ENCODE assay signal across 10 cellular contexts in the genomic region with DNA sequence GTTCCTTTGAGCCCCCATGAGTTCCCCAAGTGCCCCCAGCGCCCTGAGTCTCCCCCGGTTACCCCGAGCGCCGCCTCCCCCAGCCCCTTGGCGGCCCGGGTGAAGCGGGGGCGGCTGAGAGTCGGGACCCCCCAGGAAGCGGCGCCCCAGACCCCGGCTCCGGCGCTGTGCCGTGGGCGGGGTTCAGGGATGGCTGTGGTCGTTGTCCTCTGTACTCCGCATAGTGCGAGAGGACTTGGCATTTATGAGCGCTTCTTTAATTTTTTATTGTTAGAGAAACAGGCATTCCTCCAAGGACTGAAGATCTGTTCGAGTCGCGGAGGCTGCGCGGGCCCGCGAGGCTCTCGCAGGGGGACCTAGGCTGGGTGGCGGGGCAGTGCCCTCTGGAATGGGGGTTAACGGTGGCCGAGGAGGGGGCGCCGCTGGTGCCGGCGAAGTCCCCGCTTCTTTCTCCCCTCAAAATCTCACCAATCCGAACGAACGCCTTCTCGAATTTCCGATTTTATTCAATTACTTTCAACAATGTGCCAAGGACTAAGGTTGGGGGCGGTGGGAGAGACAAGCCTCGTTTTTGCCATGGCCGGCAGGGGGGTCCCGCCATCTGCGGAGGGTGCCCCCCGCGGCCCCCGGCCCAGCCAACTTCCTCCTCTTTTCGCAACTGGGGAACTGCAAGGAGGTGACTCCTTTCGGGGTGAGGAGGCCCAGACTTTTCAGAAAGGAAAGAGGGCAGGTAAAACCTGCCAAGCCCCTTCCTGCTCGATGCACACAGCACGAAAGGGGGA. TPM values are rescaled to one million over a fixed set of nuclear protein-coding genes. Genes with fewer than 3 reads are reported as not detected.
DNase-seq lines count a peak whose midpoint lies in the region; ATAC-seq and TF ChIP-seq lines count a peak whose summit lies in the region.
"Had no signal": no experiment of that assay in that cellular context is flagged by ENCODE, and none has a peak within 500 bp of the region (broad histone marks: within the 10 kb centered on the region; RNA-seq: fewer than 3 reads in every experiment).

No MANE protein-coding gene starts in this region.

- TF ChIP-seq POLR2A in spleen (IDR thresholded peaks at IDR 0.05), result no peak

- peak overlapping the region; percentile 61 for H3K4me3 Mint-ChIP-seq in activated CD4-positive, alpha-beta memory T cell treated with anti-CD3 and anti-CD28 coated beads, Interleukin-2, amount 10 ng/mL, durations not matched to agents 7 days and 5 days

- WGBS in hepatocyte (ENCODE audit: low lambda C conversion rate, missing lambda C conversion rate), result under 1% methylated on average over 42 of the region's 54 CpGs
- 1% methylated on average over 45 to 54 of the region's 54 CpGs for WGBS in spleen, 5 donors

- DNase-seq in HL-60 (ENCODE audit: low read depth in 1 of 2, low spot score in 1 of 2) (no peak), hepatocyte (ENCODE audit: low spot score) (no peak), spleen (no peak), cerebellar cortex (ENCODE audit: low spot score) (no peak), BE2C (no peak)
- DNase-seq in activated CD4-positive, alpha-beta memory T cell treated with anti-CD3 and anti-CD28 coated beads, Interleukin-2, amount 10 ng/mL, durations not matched to agents 7 days and 5 days, result no peak

- peaks cover 62% of the 10 kb centered on the region for H3K27me3 Mint-ChIP-seq in activated CD4-positive, alpha-beta memory T cell treated with anti-CD3 and anti-CD28 coated beads, Interleukin-2, amount 10 ng/mL, durations not matched to agents 7 days and 5 days

- no peaks in the 10 kb centered on the region for H3K36me3 Mint-ChIP-seq in activated CD4-positive, alpha-beta memory T cell treated with anti-CD3 and anti-CD28 coated beads, Interleukin-2, amount 10 ng/mL, durations not matched to agents 7 days and 5 days (ENCODE audit: low read depth)

- H3K9me2 ChIP-seq in hepatocyte (replicated peaks; ENCODE audit: insufficient read depth), result no peaks in the 10 kb centered on the region

- no peak for ATAC-seq in GM18858 (IDR thresholded peaks at IDR 0.05; ENCODE audit: unreplicated experiment)
- ATAC-seq in GM18870 (IDR thresholded peaks at IDR 0.05; ENCODE audit: unreplicated experiment), result no peak

- peak overlapping the region; percentile 98 for H3K4me2 ChIP-seq in hepatocyte

- intact Hi-C loops in spleen (cut with DNase I; ENCODE audit: low total_unique reads), result loop anchor here (10.0 kb wide), 1 partner anchor 731 kb away; no protein-coding TSS in a partner anchor

- H3K4me1 Mint-ChIP-seq in activated CD4-positive, alpha-beta memory T cell treated with anti-CD3 and anti-CD28 coated beads, Interleukin-2, amount 10 ng/mL, durations not matched to agents 7 days and 5 days, result peaks cover 31% of the 10 kb centered on the region

- peak overlapping the region; percentile 53 for H3K4me3 ChIP-seq in HL-60 (replicated peaks; ENCODE audit: insufficient read depth, low read length)
- peak overlapping the region; percentile 46 for H3K4me3 ChIP-seq in hepatocyte
- H3K4me3 ChIP-seq in spleen, result peak overlapping the region; percentile 30 to 74 (median 50)
- no peak overlapping the region for H3K4me3 ChIP-seq in BE2C (ENCODE audit: low read depth, low read length)

- H3K27ac ChIP-seq in HL-60 (replicated peaks), result no peak overlapping the region
- no peak overlapping the region for H3K27ac ChIP-seq in hepatocyte
- H3K27ac ChIP-seq in spleen, result no peak overlapping the region

- no peaks in the 10 kb centered on the region for H3K9me3 ChIP-seq in hepatocyte (ENCODE audit: low read depth)
- H3K9me3 ChIP-seq in spleen, result no peaks in the 10 kb centered on the region
- H3K9me3 ChIP-seq in BE2C, result no peaks in the 10 kb centered on the region; the same call in 1 of the 2 replicates

- peaks cover 22% of the 10 kb centered on the region for H3K27me3 ChIP-seq in HL-60 (ENCODE audit: insufficient read depth, poor library complexity, severe bottlenecking)
- H3K27me3 ChIP-seq in hepatocyte, result peaks cover 54% of the 10 kb centered on the region
- peaks cover 23 to 75% (median 63%) of the 10 kb centered on the region in 7 donors for H3K27me3 ChIP-seq in spleen (replicated peaks in 1 of 7)
- H3K27me3 ChIP-seq in BE2C, result peaks cover 96% of the 10 kb centered on the region

- H3K27ac Mint-ChIP-seq in activated CD4-positive, alpha-beta memory T cell treated with anti-CD3 and anti-CD28 coated beads, Interleukin-2, amount 10 ng/mL, durations not matched to agents 7 days and 5 days, result no peak overlapping the region

- TF ChIP-seq CTCF in HL-60 (IDR thresholded peaks at IDR 0.05; ENCODE audit: insufficient read depth, low read length) (no peak), hepatocyte (IDR thresholded peaks at IDR 0.05; ENCODE audit: poor library complexity) (no peak), spleen (IDR thresholded peaks at IDR 0.05 in 8 of 11, conservative IDR thresholded peaks at IDR 0.05 in 3 of 11) (no peak), BE2C (IDR thresholded peaks at IDR 0.05; ENCODE audit: low read depth, low read length) (no peak)

- POLR2A ChIA-PET in activated CD4-positive, alpha-beta memory T cell treated with anti-CD3 and anti-CD28 coated beads, Interleukin-2, amount 10 ng/mL, durations not matched to agents 7 days and 5 days (lab: Charles Lee), result no interaction called here

- H4K20me1 ChIP-seq in hepatocyte (ENCODE audit: insufficient read depth, poor library complexity, severe bottlenecking), result no peaks in the 10 kb centered on the region

- H3K9me3 Mint-ChIP-seq in activated CD4-positive, alpha-beta memory T cell treated with anti-CD3 and anti-CD28 coated beads, Interleukin-2, amount 10 ng/mL, durations not matched to agents 7 days and 5 days, result no peaks in the 10 kb centered on the region

- H3K4me1 ChIP-seq in hepatocyte (ENCODE audit: insufficient read depth) (peaks cover 13% of the 10 kb centered on the region), spleen (peaks cover 19 to 51% (median 34%) of the 10 kb centered on the region in 6 donors), BE2C (no peaks in the 10 kb centered on the region)

- CTCF ChIA-PET in activated CD4-positive, alpha-beta memory T cell treated with anti-CD3 and anti-CD28 coated beads, Interleukin-2, amount 10 ng/mL, durations not matched to agents 7 days and 5 days (lab: Charles Lee), result no interaction called here

- peak overlapping the region; percentile 96 for H2AFZ ChIP-seq in hepatocyte

- H3K36me3 ChIP-seq in hepatocyte (replicated peaks; ENCODE audit: insufficient read depth, low read depth) (no peaks in the 10 kb centered on the region), spleen (no peaks in the 10 kb centered on the region), BE2C (no peaks in the 10 kb centered on the region)

- H3K79me2 ChIP-seq in hepatocyte, result no peaks in the 10 kb centered on the region

RNA-seq across cellular contexts. Expression of gene GJB2, which starts 0.6 kb away (rescaled TPM):
- 1 to 10 TPM; 5.6 to 5.8 TPM for total RNA-seq in activated CD4-positive, alpha-beta memory T cell treated with anti-CD3 and anti-CD28 coated beads, Interleukin-2, amount 10 ng/mL, durations not matched to agents 7 days and 5 days
- total RNA-seq in hepatocyte (6.1 and 10.3 TPM in 2 replicates), spleen (under 1 TPM in 3 of 7 donors, not detected in 4; 0.14 to 0.77 (median 0.16) TPM)
- polyA plus RNA-seq in hepatocyte (5.9 and 11.1 TPM in 2 replicates), spleen (under 1 TPM; 0.23 to 0.64 (median 0.24) TPM)
- not detected for polyA plus RNA-seq in BE2C (2012; ENCODE audit: insufficient read depth, insufficient read length, low read depth)
- total RNA-seq: lung microvascular endothelial cell had no signal

RNA-seq across cellular contexts. Expression of gene GJA3, which starts 32.5 kb away (rescaled TPM):
- under 1 TPM; 0.13 to 0.23 TPM for total RNA-seq in activated CD4-positive, alpha-beta memory T cell treated with anti-CD3 and anti-CD28 coated beads, Interleukin-2, amount 10 ng/mL, durations not matched to agents 7 days and 5 days
- total RNA-seq in hepatocyte, result 0.16 and 0.23 TPM in 2 replicates
- polyA plus RNA-seq in hepatocyte, result 0.10 and 0.16 TPM in 2 replicates
- total RNA-seq in spleen, result under 1 TPM; 0.12 to 0.43 (median 0.26) TPM
- under 1 TPM; 0.15 to 0.26 (median 0.24) TPM for polyA plus RNA-seq in spleen
- not detected for polyA plus RNA-seq in BE2C (2012; ENCODE audit: insufficient read depth, insufficient read length, low read depth)
- total RNA-seq: lung microvascular endothelial cell, M059J had no signal

RNA-seq across cellular contexts. Expression of gene GJB6, which starts 38.8 kb away (rescaled TPM):
- total RNA-seq in activated CD4-positive, alpha-beta memory T cell treated with anti-CD3 and anti-CD28 coated beads, Interleukin-2, amount 10 ng/mL, durations not matched to agents 7 days and 5 days, result 1 to 10 TPM; 6.0 to 6.1 TPM
- total RNA-seq in hepatocyte, result 0.52 and 2.2 TPM in 2 replicates
- polyA plus RNA-seq in hepatocyte, result 0.79 and 1.2 TPM in 2 replicates
- total RNA-seq in spleen, result 1 to 10 TPM in 2 of 7 donors, under 1 TPM in 2, not detected in 3; 0.28 to 2.5 (median 0.78) TPM
- under 1 TPM; 0.17 to 0.30 (median 0.22) TPM for polyA plus RNA-seq in spleen
- not detected for polyA plus RNA-seq in BE2C (2012; ENCODE audit: insufficient read depth, insufficient read length, low read depth)
- total RNA-seq: lung microvascular endothelial cell, M059J had no signal
